14 cellular contexts compared by ENCODE assay signal in the genomic region with DNA sequence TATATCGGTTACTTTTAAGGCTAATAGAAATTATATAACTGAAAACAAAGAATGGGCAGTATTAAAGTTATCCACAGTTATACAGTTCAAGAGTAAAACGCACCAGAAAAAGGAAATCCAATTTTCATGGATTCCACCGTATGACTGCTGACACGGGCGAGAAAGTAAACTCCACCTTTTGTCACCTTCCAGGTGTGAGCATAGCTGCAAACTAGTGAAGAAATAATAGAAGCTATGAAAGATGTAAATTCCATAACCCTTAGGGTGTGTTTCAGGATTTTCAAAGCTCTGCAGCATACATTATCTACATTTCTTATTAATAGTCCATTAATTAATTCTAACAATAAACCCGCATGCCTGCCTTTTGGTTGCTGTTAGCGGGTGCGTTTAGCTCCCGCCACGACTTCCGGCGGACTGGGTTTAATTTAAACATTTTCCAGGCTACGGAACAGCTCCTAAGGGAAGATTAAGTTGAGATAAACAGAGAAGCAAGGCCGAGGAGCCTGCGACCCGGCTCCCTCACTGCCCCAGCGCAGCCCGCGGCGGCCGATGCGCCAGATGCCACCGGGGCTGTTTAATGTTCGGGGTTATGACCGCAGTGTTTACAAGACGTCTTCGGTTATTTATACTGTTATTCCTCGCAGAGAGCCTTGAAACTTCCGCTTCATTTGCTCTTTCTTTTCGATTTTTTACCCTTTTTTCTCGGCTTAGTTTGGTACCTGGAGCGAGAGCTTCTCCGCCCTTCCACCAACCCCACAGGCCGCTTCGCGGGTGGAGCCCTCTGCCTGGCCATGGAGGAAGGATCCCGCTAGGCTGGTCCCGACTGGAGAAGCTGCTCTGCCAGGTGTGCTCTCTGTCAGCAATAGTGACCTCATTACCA. TPM values are rescaled to one million over a fixed set of nuclear protein-coding genes. Genes with fewer than 3 reads are reported as not detected.
DNase-seq lines count a peak whose midpoint lies in the region; ATAC-seq, FAIRE-seq and TF ChIP-seq lines count a peak whose summit lies in the region.
"Had no signal": no experiment of that assay in that cellular context is flagged by ENCODE, and none has a peak within 500 bp of the region (broad histone marks: within the 10 kb centered on the region; RNA-seq: fewer than 3 reads in every experiment).

No MANE protein-coding gene starts in this region.

- no peak overlapping the region for H3K4me2 ChIP-seq in endothelial cell of umbilical vein (ENCODE audit: insufficient read depth, low read length)

- H3K36me3 ChIP-seq in BE2C (no peaks in the 10 kb centered on the region), endothelial cell of umbilical vein (ENCODE audit: control insufficient read depth in 2 of 2, extremely low read depth in 1 of 2, insufficient read depth in 2 of 2, low read length in 2 of 2) (no peaks in the 10 kb centered on the region)
- H3K36me3 ChIP-seq: uterus had no signal

- peaks cover 0 to 7% (median 0%) of the 10 kb centered on the region in 3 donors for H3K36me3 Mint-ChIP-seq in naive thymus-derived CD8-positive, alpha-beta T cell

- H3K27ac ChIP-seq in endothelial cell of umbilical vein (ENCODE audit: insufficient read depth, low read depth, low read length), result no peak overlapping the region

- no peak overlapping the region for H3K27ac Mint-ChIP-seq in naive thymus-derived CD8-positive, alpha-beta T cell

- BruUV-seq in endothelial cell of umbilical vein (replicated peaks; lab: Mats Ljungman, UMichigan), result no TSS peak

- no peaks in the 10 kb centered on the region for H4K20me1 ChIP-seq in endothelial cell of umbilical vein (replicated peaks; ENCODE audit: control insufficient read depth, extremely low read depth, insufficient read depth, low read length)

- H3K27me3 ChIP-seq in BE2C (peaks cover 100% of the 10 kb centered on the region), endothelial cell of umbilical vein (ENCODE audit: control insufficient read depth in 2 of 2, insufficient read depth in 2 of 2, low read length in 2 of 2) (peaks cover 85 to 99% of the 10 kb centered on the region in 2 experiments)

- dilution Hi-C loops in endothelial cell of umbilical vein (cut with MboI; ENCODE audit: extremely low pct_ligation_motif_present, low sequenced_read_pairs), result no loop called here

- DNase-seq in BE2C (peak; percentile 17), HCEC 1CT (peak; percentile 70), endothelial cell of umbilical vein (ENCODE audit: low read depth, low spot score) (no peak), foreskin melanocyte (no peak)
- DNase-seq in naive thymus-derived CD8-positive, alpha-beta T cell, result no peak
- DNase-seq in stimulated activated CD4-positive, alpha-beta T cell treated with anti-CD3 and anti-CD28 coated beads, Interleukin-2, amount 100 ng/mL, for 48 hours, result no peak
- DNase-seq: central memory CD4-positive, alpha-beta T cell; DMS153; NCI-H446 treated with DMSO at 0.1 percent for 48 hours; occipital lobe; uterus had no signal

- peaks cover 61 to 100% (median 82%) of the 10 kb centered on the region in 5 donors for H3K27me3 Mint-ChIP-seq in naive thymus-derived CD8-positive, alpha-beta T cell

- H3K9ac ChIP-seq in endothelial cell of umbilical vein (replicated peaks; ENCODE audit: extremely low read depth, insufficient read depth, low read length), result no peak overlapping the region

- no peak for FAIRE-seq in endothelial cell of umbilical vein (lab: Jason Lieb, UNC)

- H3K9me3 ChIP-seq in BE2C, result no peaks in the 10 kb centered on the region
- H3K9me3 ChIP-seq in endothelial cell of umbilical vein (replicated peaks; ENCODE audit: control insufficient read depth, insufficient read depth, low read length), result no peaks in the 10 kb centered on the region
- H3K9me3 ChIP-seq: uterus had no signal

- TF ChIP-seq CTCF in BE2C (IDR thresholded peaks at IDR 0.05; ENCODE audit: low read depth, low read length) (no peak), endothelial cell of umbilical vein (IDR thresholded peaks at IDR 0.05; ENCODE audit: extremely low read depth in 1 of 2, insufficient read depth in 1 of 2, low read depth in 1 of 2, low read length in 2 of 2) (no peak)

- CTCF ChIA-PET in endothelial cell of umbilical vein (lab: Charles Lee), result interaction anchor here (1.2 to 1.6 kb wide), 2 partner anchors 32 to 323 kb away, joined by 3 to 7 read pairs; no protein-coding TSS in a partner anchor

- H2AFZ ChIP-seq in endothelial cell of umbilical vein (ENCODE audit: low read depth, low read length), result no peak overlapping the region

- no peak for TF ChIP-seq POLR2A in endothelial cell of umbilical vein (IDR thresholded peaks at IDR 0.05; ENCODE audit: low read depth, low read length)

- H3K9me3 Mint-ChIP-seq in naive thymus-derived CD8-positive, alpha-beta T cell, result peaks cover 0 to 7% (median 0%) of the 10 kb centered on the region in 9 donors

- no peaks in the 10 kb centered on the region for H3K79me2 ChIP-seq in endothelial cell of umbilical vein (ENCODE audit: control insufficient read depth, insufficient read depth, low read length)

- peaks cover 18 to 59% (median 39%) of the 10 kb centered on the region in 4 donors for H3K4me1 Mint-ChIP-seq in naive thymus-derived CD8-positive, alpha-beta T cell

- no peaks in the 10 kb centered on the region for H3K9me1 ChIP-seq in endothelial cell of umbilical vein (replicated peaks; ENCODE audit: control insufficient read depth, extremely low read depth, insufficient read depth, low read length)

- H3K4me3 Mint-ChIP-seq in naive thymus-derived CD8-positive, alpha-beta T cell, result peak overlapping the region in 7 of 10 donors; percentile 16 to 53 (median 50)

- H3K4me1 ChIP-seq in BE2C, result no peaks in the 10 kb centered on the region
- no peaks in the 10 kb centered on the region for H3K4me1 ChIP-seq in endothelial cell of umbilical vein (ENCODE audit: control insufficient read depth, extremely low read depth, insufficient read depth, low read length)
- H3K4me1 ChIP-seq: uterus had no signal

- H3K4me3 ChIP-seq in BE2C (ENCODE audit: low read depth, low read length), result no peak overlapping the region
- no peak overlapping the region for H3K4me3 ChIP-seq in endothelial cell of umbilical vein (replicated peaks in 1 of 3; ENCODE audit: insufficient read depth in 1 of 3, low read depth in 1 of 3, low read length in 3 of 3)

- POLR2A ChIA-PET in endothelial cell of umbilical vein (lab: Charles Lee), result no interaction called here
- POLR2A ChIA-PET in naive thymus-derived CD8-positive, alpha-beta T cell (lab: Charles Lee), result no interaction called here

- no peak for ATAC-seq in naive thymus-derived CD8-positive, alpha-beta T cell
- ATAC-seq in HG03175 (IDR thresholded peaks at IDR 0.05; ENCODE audit: unreplicated experiment) (no peak), HG02884 (IDR thresholded peaks at IDR 0.05; ENCODE audit: unreplicated experiment) (no peak)

- intact Hi-C loops in endothelial cell of umbilical vein (cut with micrococcal nuclease), result no loop called here

TF ChIP-seq in endothelial cell of umbilical vein, 7 proteins besides CTCF, POLR2A, EP300 and RAD21:
- no peak for TF ChIP-seq JUN (IDR thresholded peaks at IDR 0.05; ENCODE audit: borderline replicate concordance, insufficient read depth, insufficient read length, low read depth)
- peak; percentile 91 for TF ChIP-seq EZH2 (IDR thresholded peaks at IDR 0.05; ENCODE audit: borderline replicate concordance, low read depth, low read length, severe bottlenecking)

RNA-seq across cellular contexts. Expression of a gene that starts 3.8 kb away (rescaled TPM):
- polyA plus RNA-seq in BE2C (2012; ENCODE audit: insufficient read depth, insufficient read length, low read depth), result not detected
- total RNA-seq in endothelial cell of umbilical vein, result not detected in 2 replicates
- polyA plus RNA-seq in endothelial cell of umbilical vein, result not detected in 2 replicates
- polyA plus RNA-seq in endothelial cell of umbilical vein (2011; cell fraction: cytosol; rRNA removed), result not detected in 2 replicates
- not detected in 2 replicates for polyA plus RNA-seq in endothelial cell of umbilical vein (2011; cell fraction: nucleus; rRNA removed)
- polyA plus RNA-seq in endothelial cell of umbilical vein (2012), result not detected in 2 replicates
- polyA minus RNA-seq in endothelial cell of umbilical vein, result not detected in 2 replicates
- polyA minus RNA-seq in endothelial cell of umbilical vein (2011; cell fraction: cytosol; rRNA and poly(A)+ RNA removed), result not detected
- polyA minus RNA-seq in endothelial cell of umbilical vein (2011; cell fraction: nucleus; rRNA and poly(A)+ RNA removed), result not detected in 2 replicates
- not detected for total RNA-seq in naive thymus-derived CD8-positive, alpha-beta T cell
- polyA plus RNA-seq in naive thymus-derived CD8-positive, alpha-beta T cell, result not detected
- total RNA-seq: occipital lobe; T-helper 1 cell treated with Interleukin-12 subunit alpha and Interleukin-12 subunit beta and Interleukin-4 antibody, amounts not matched to agents 30 ng/mL and 1 ng/mL, for 36 hours had no signal

Comparison
In these comparisons a context has a peak if more than half of its experiments do, and no peak if none do; other contexts are left out.
1. DNase-seq: peak in BE2C (single experiment) and HCEC 1CT (single experiment); none in endothelial cell of umbilical vein (single experiment), naive thymus-derived CD8-positive, alpha-beta T cell (0 of 10), stimulated activated CD4-positive, alpha-beta T cell treated with anti-CD3 and anti-CD28 coated beads, Interleukin-2, amount 100 ng/mL, for 48 hours (0 of 2) and foreskin melanocyte (single experiment).